24 cellular contexts compared by ENCODE assay signal in genomic region chr3:195746751-195747150, GRCh38. TPM values are rescaled to one million over a fixed set of nuclear protein-coding genes. Genes with fewer than 3 reads are reported as not detected.
"Had no signal": no experiment of that assay in that cellular context is flagged by ENCODE, and none has a peak within 500 bp of the region (broad histone marks: within the 10 kb centered on the region; RNA-seq: fewer than 3 reads in every experiment).

No MANE protein-coding gene starts in this region.

- H3K4me3 ChIP-seq: esophagus muscularis mucosa, hepatocyte, ovary, prostate gland, skin epidermis, tibial artery had no signal

- H3K36me3 Mint-ChIP-seq: activated naive CD4-positive, alpha-beta T cell treated with anti-CD3 and anti-CD28 coated beads, Interleukin-2, amount 50 U/mL, for 72 hours; naive thymus-derived CD4-positive, alpha-beta T cell had no signal

- H3K4me2 ChIP-seq: hepatocyte had no signal

- H3K27ac Mint-ChIP-seq: activated CD4-positive, alpha-beta memory T cell treated with anti-CD3 and anti-CD28 coated beads, Interleukin-2, amount 10 ng/mL, durations not matched to agents 7 days and 5 days; activated CD4-positive, alpha-beta T cell treated with anti-CD3 and anti-CD28 coated beads, Interleukin-2, amount 10 ng/mL, durations not matched to agents 24 days and 14 days; activated naive CD4-positive, alpha-beta T cell treated with anti-CD3 and anti-CD28 coated beads, Interleukin-2, amount 50 U/mL, for 72 hours; stimulated activated naive CD8-positive, alpha-beta T cell treated with anti-CD3 and anti-CD28 coated beads, Interleukin-15, amount 100 ng/mL, for 72 hours; T-helper 1 cell treated with Interleukin-12 subunit alpha and Interleukin-12 subunit beta and Interleukin-4 antibody, amounts not matched to agents 30 μg/mL and 1 μg/mL, for 36 hours had no signal

- H3K9me3 ChIP-seq: esophagus muscularis mucosa, ovary, prostate gland, tibial artery had no signal

- ATAC-seq: activated CD4-positive, CD25-positive, alpha-beta regulatory T cell treated with anti-CD3 and anti-CD28 coated beads, Interleukin-2, amount 50 U/mL, for 24 hours; activated naive CD4-positive, alpha-beta T cell treated with anti-CD3 and anti-CD28 coated beads, Interleukin-2, amount 50 U/mL, for 72 hours; naive thymus-derived CD4-positive, alpha-beta T cell had no signal

- H3K4me3 Mint-ChIP-seq: activated CD4-positive, alpha-beta memory T cell treated with anti-CD3 and anti-CD28 coated beads, Interleukin-2, amount 10 ng/mL, durations not matched to agents 7 days and 5 days; activated CD4-positive, alpha-beta T cell treated with anti-CD3 and anti-CD28 coated beads, Interleukin-2, amount 10 ng/mL, durations not matched to agents 24 days and 14 days; stimulated activated naive CD8-positive, alpha-beta T cell treated with anti-CD3 and anti-CD28 coated beads, Interleukin-15, amount 100 ng/mL, for 72 hours; T-helper 1 cell treated with Interleukin-12 subunit alpha and Interleukin-12 subunit beta and Interleukin-4 antibody, amounts not matched to agents 30 μg/mL and 1 μg/mL, for 36 hours had no signal

- H3K27me3 ChIP-seq: ovary had no signal

- H3K36me3 ChIP-seq: brain microvascular endothelial cell, esophagus muscularis mucosa, ovary, prostate gland had no signal

- FAIRE-seq: colon, endothelial cell of umbilical vein, frontal cortex had no signal

- H3K79me2 ChIP-seq: hepatocyte had no signal

- H3K9me3 Mint-ChIP-seq: activated CD4-positive, alpha-beta memory T cell treated with anti-CD3 and anti-CD28 coated beads, Interleukin-2, amount 10 ng/mL, durations not matched to agents 7 days and 5 days; activated CD4-positive, alpha-beta T cell treated with anti-CD3 and anti-CD28 coated beads, Interleukin-2, amount 10 ng/mL, durations not matched to agents 24 days and 14 days; activated naive CD4-positive, alpha-beta T cell treated with anti-CD3 and anti-CD28 coated beads, Interleukin-2, amount 50 U/mL, for 72 hours; T-helper 1 cell treated with Interleukin-12 subunit alpha and Interleukin-12 subunit beta and Interleukin-4 antibody, amounts not matched to agents 30 μg/mL and 1 μg/mL, for 36 hours had no signal

- H3K27ac ChIP-seq: brain microvascular endothelial cell, esophagus muscularis mucosa, hepatocyte, ovary, prostate gland, skin epidermis, tibial artery had no signal

- H2AFZ ChIP-seq: hepatocyte had no signal

- DNase-seq: activated CD4-positive, alpha-beta memory T cell treated with anti-CD3 and anti-CD28 coated beads, Interleukin-2, amount 10 ng/mL, durations not matched to agents 7 days and 5 days; activated CD4-positive, alpha-beta T cell treated with anti-CD3 and anti-CD28 coated beads, Interleukin-2, amount 10 ng/mL, durations not matched to agents 24 days and 14 days; brain microvascular endothelial cell; caudate nucleus; effector memory CD4-positive, alpha-beta T cell; glutamatergic neuron; mesendoderm; naive thymus-derived CD4-positive, alpha-beta T cell; ovary; right cardiac atrium; stimulated activated CD4-positive, alpha-beta T cell treated with anti-CD3 and anti-CD28 coated beads, Interleukin-1b, Interleukin-23, amount 100 ng/mL, for 48 hours; stimulated activated naive CD8-positive, alpha-beta T cell treated with anti-CD3 and anti-CD28 coated beads, Interleukin-15, amount 100 ng/mL, for 72 hours; tibial artery had no signal

- H3K4me1 ChIP-seq: prostate gland had no signal

RNA-seq across cellular contexts. Expression of gene MUC20, which starts 26.0 kb away (rescaled TPM):
- total RNA-seq: dermis microvascular lymphatic vessel endothelial cell had no signal
- polyA plus RNA-seq: endothelial cell of umbilical vein had no signal
